Comparison of ENCODE assay signal across 1 cellular context in genomic region chr3:187041362-187042061, GRCh38.
TF ChIP-seq lines count a peak whose summit lies in the region.

No MANE protein-coding gene starts in this region.

TF ChIP-seq in HepG2, 621 proteins besides CTCF, POLR2A, EP300 and RAD21 (continued from another document and continues in another):
- TF ChIP-seq HMGXB3 (CRISPR knock-in tag; IDR thresholded peaks at IDR 0.05; ENCODE audit: borderline replicate concordance) (no peak), ZNF446 (CRISPR knock-in tag; IDR thresholded peaks at IDR 0.05) (no peak), KDM6A (CRISPR knock-in tag; IDR thresholded peaks at IDR 0.05; ENCODE audit: low read depth) (peak; percentile 92), PHF5A (CRISPR knock-in tag; IDR thresholded peaks at IDR 0.05; ENCODE audit: low read depth, unreplicated experiment) (peak; percentile 35), NPAS2 (CRISPR knock-in tag; IDR thresholded peaks at IDR 0.05; ENCODE audit: borderline replicate concordance) (no peak), PLRG1 (conservative IDR thresholded peaks at IDR 0.05) (no peak), SKI (IDR thresholded peaks at IDR 0.05; ENCODE audit: partially characterized antibody) (peak; percentile 93), THAP8 (CRISPR knock-in tag; IDR thresholded peaks at IDR 0.05; ENCODE audit: borderline replicate concordance) (no peak), SUZ12 (IDR thresholded peaks at IDR 0.05; ENCODE audit: low read depth, low read length) (no peak), EED (CRISPR knock-in tag; IDR thresholded peaks at IDR 0.05) (no peak), POLR2AphosphoS2 (IDR thresholded peaks at IDR 0.05; ENCODE audit: low read depth, low read length) (no peak), RFX1 (IDR thresholded peaks at IDR 0.05) (no peak), NFE2 (CRISPR knock-in tag; IDR thresholded peaks at IDR 0.05) (no peak), TFE3 (CRISPR knock-in tag; IDR thresholded peaks at IDR 0.05) (peak; percentile 55; the same call in 1 of the 2 replicates), ATF4 (CRISPR knock-in tag; IDR thresholded peaks at IDR 0.05) (0 out of 4 replicates have a peak, but pooled peaks of 1 of the 2 experiments have one; percentile 79), GATAD2A (CRISPR knock-in tag; IDR thresholded peaks at IDR 0.05) (peak; percentile 93), ZBTB46 (CRISPR knock-in tag; IDR thresholded peaks at IDR 0.05; ENCODE audit: borderline replicate concordance) (no peak), ZNF225 (CRISPR knock-in tag; IDR thresholded peaks at IDR 0.05) (no peak), ZNF850 (CRISPR knock-in tag; conservative IDR thresholded peaks at IDR 0.05) (no peak), ZGPAT (CRISPR knock-in tag; IDR thresholded peaks at IDR 0.05) (peak; percentile 91), TMF1 (CRISPR knock-in tag; IDR thresholded peaks at IDR 0.05; ENCODE audit: low read depth) (no peak), SALL1 (CRISPR knock-in tag; IDR thresholded peaks at IDR 0.05) (no peak), AKAP8 (CRISPR knock-in tag; IDR thresholded peaks at IDR 0.05) (no peak), ZNF772 (CRISPR knock-in tag; IDR thresholded peaks at IDR 0.05) (no peak), FOSL2 (CRISPR knock-in tag; IDR thresholded peaks at IDR 0.05) (peak; percentile 93), NCOR1 (IDR thresholded peaks at IDR 0.05; ENCODE audit: borderline replicate concordance, low read length) (peak; percentile 99), ARNTL (CRISPR knock-in tag; IDR thresholded peaks at IDR 0.05) (0 out of 2 replicates have a peak, but pooled peaks have one; percentile 36), ZNF709 (CRISPR knock-in tag; IDR thresholded peaks at IDR 0.05) (no peak), NCOA1 (CRISPR knock-in tag; IDR thresholded peaks at IDR 0.05) (no peak), ZNF776 (CRISPR knock-in tag; IDR thresholded peaks at IDR 0.05) (no peak), HDAC6 (IDR thresholded peaks at IDR 0.05; ENCODE audit: low read depth, low read length) (no peak), THYN1 (CRISPR knock-in tag; IDR thresholded peaks at IDR 0.05; ENCODE audit: borderline replicate concordance, low read depth) (no peak), ZFX (CRISPR knock-in tag; IDR thresholded peaks at IDR 0.05; ENCODE audit: low read depth) (no peak), CHD2 (IDR thresholded peaks at IDR 0.05; ENCODE audit: low read depth, low read length) (no peak), HNRNPLL (IDR thresholded peaks at IDR 0.05; ENCODE audit: low read depth, low read length, poor library complexity, severe bottlenecking) (no peak), NR2F2 (IDR thresholded peaks at IDR 0.05; ENCODE audit: borderline replicate concordance, low read depth) (peak; percentile 84), BCL6 (CRISPR knock-in tag; IDR thresholded peaks at IDR 0.05) (peak; percentile 99), ZSCAN12 (CRISPR knock-in tag; IDR thresholded peaks at IDR 0.05) (no peak), ZNF691 (CRISPR knock-in tag; IDR thresholded peaks at IDR 0.05; ENCODE audit: borderline replicate concordance, low read depth) (no peak), ZNF101 (CRISPR knock-in tag; IDR thresholded peaks at IDR 0.05; ENCODE audit: borderline replicate concordance, low read depth) (no peak), CENPBD1 (CRISPR knock-in tag; IDR thresholded peaks at IDR 0.05; ENCODE audit: borderline replicate concordance, low read depth) (no peak), THAP7 (CRISPR knock-in tag; IDR thresholded peaks at IDR 0.05) (no peak), ZNF10 (CRISPR knock-in tag; IDR thresholded peaks at IDR 0.05; ENCODE audit: borderline replicate concordance, low read depth) (no peak), ZNF33A (CRISPR knock-in tag; IDR thresholded peaks at IDR 0.05; ENCODE audit: borderline replicate concordance) (no peak), RFXANK (CRISPR knock-in tag; IDR thresholded peaks at IDR 0.05) (no peak), SNRNP70 (IDR thresholded peaks at IDR 0.05; ENCODE audit: low read depth, low read length) (no peak), SOX6 (IDR thresholded peaks at IDR 0.05) (no peak), SOX6 (CRISPR knock-in tag; IDR thresholded peaks at IDR 0.05) (peak; percentile 94), MLXIP (CRISPR knock-in tag; IDR thresholded peaks at IDR 0.05; ENCODE audit: borderline replicate concordance) (no peak), HBP1 (CRISPR knock-in tag; IDR thresholded peaks at IDR 0.05; ENCODE audit: low read depth) (no peak), SSRP1 (CRISPR knock-in tag; IDR thresholded peaks at IDR 0.05) (peak; percentile 54; the same call in 1 of the 2 replicates), GABPB1 (CRISPR knock-in tag; IDR thresholded peaks at IDR 0.05) (peak; percentile 64), ZC3H13 (CRISPR knock-in tag; IDR thresholded peaks at IDR 0.05) (0 out of 2 replicates have a peak, but pooled peaks have one; percentile 67), ZNF614 (CRISPR knock-in tag; IDR thresholded peaks at IDR 0.05; ENCODE audit: borderline replicate concordance) (peak; percentile 87), PRPF4 (IDR thresholded peaks at IDR 0.05; ENCODE audit: low read depth, low read length, poor library complexity, severe bottlenecking) (no peak)
